Comparison of ENCODE assay signal across 11 cellular contexts in genomic region chrX:47146936-47147859, GRCh38. TPM values are rescaled to one million over a fixed set of nuclear protein-coding genes. Genes with fewer than 3 reads are reported as not detected.
DNase-seq lines count a peak whose midpoint lies in the region; ATAC-seq, FAIRE-seq and TF ChIP-seq lines count a peak whose summit lies in the region.
"Had no signal": no experiment of that assay in that cellular context is flagged by ENCODE, and none has a peak within 500 bp of the region (broad histone marks: within the 10 kb centered on the region; RNA-seq: fewer than 3 reads in every experiment).

No MANE protein-coding gene starts in this region.

- H3K79me2 ChIP-seq in K562 (ENCODE audit: control insufficient read depth, insufficient read depth, low read length), result peaks cover 90% of the 10 kb centered on the region

- no peak for FAIRE-seq in K562 (lab: Jason Lieb, UNC)
- FAIRE-seq: G401.6 had no signal

- H4K20me1 ChIP-seq in K562 (replicated peaks; ENCODE audit: control insufficient read depth, insufficient read depth, low read length), result peaks cover 9% of the 10 kb centered on the region

- no peak for TF ChIP-seq RAD21 in K562 (CRISPR knock-in tag; conservative IDR thresholded peaks at IDR 0.05 in 1 of 2, IDR thresholded peaks at IDR 0.05 in 1 of 2)

- TF ChIP-seq POLR2A in K562 (conservative IDR thresholded peaks at IDR 0.05), result no peak
- no peak for TF ChIP-seq POLR2A in lower leg skin (IDR thresholded peaks at IDR 0.05)

- CTCF ChIA-PET in K562 (lab: Yijun Ruan, JAX; ENCODE audit: low intra/inter-chr PET ratio), result no interaction called here

- DNase-seq in AG10803 (ENCODE audit: low read depth) (no peak), HL-60 (ENCODE audit: low read depth in 1 of 2, low spot score in 1 of 2) (no peak), K562 (ENCODE audit: extremely low read depth in 1 of 4, low spot score in 3 of 4) (no peak), mesenteric fat pad (ENCODE audit: low spot score) (peak; percentile 82), lower leg skin (ENCODE audit: low spot score in 2 of 2) (no peak), middle frontal gyrus (ENCODE audit: extremely low spot score, low spot score) (no peak), NCI-H2196 (lab: John Stamatoyannopoulos, UW; ENCODE audit: unreplicated experiment) (no peak), GM19240 (ENCODE audit: insufficient read length, low spot score) (no peak)
- DNase-seq: HFFc6, MG63 had no signal

- H3K4me1 ChIP-seq in K562 (replicated peaks in 1 of 2; ENCODE audit: control insufficient read depth in 2 of 2, insufficient read depth in 2 of 2, low read length in 2 of 2), result peaks cover 8 to 16% of the 10 kb centered on the region in 2 experiments; a peak in 3 of 5 replicates

- peak overlapping the region in 1 of 2 experiments; percentile 99; a peak in 2 of 4 replicates for H3K9ac ChIP-seq in K562 (ENCODE audit: insufficient read depth in 1 of 2, low read depth in 2 of 2, low read length in 2 of 2)

- no peak for ATAC-seq in K562

- no peak overlapping the region for H2AFZ ChIP-seq in K562 (ENCODE audit: low read depth, low read length)

- no TSS peak for BruUV-seq in K562 (replicated peaks; lab: Mats Ljungman, UMichigan)

- peaks cover 5% of the 10 kb centered on the region for H3K9me1 ChIP-seq in K562 (ENCODE audit: control insufficient read depth, insufficient read depth, low read length)

- H3K9me3 ChIP-seq in K562 (replicated peaks; ENCODE audit: control insufficient read depth, insufficient read depth, low read depth, low read length), result no peaks in the 10 kb centered on the region
- H3K9me3 ChIP-seq: MG63 had no signal

- H3K36me3 ChIP-seq in K562 (ENCODE audit: control insufficient read depth, insufficient read depth, low read length), result peaks cover 57% of the 10 kb centered on the region

- in situ Hi-C loops in K562 (cut with MboI), result no loop called here

- no peak for TF ChIP-seq EP300 in K562 (IDR thresholded peaks at IDR 0.05; ENCODE audit: low read length)

- H3K4me3 ChIP-seq in AG10803 (ENCODE audit: low read length) (peak overlapping the region; percentile 80; the same call in 1 of the 2 replicates), HL-60 (replicated peaks; ENCODE audit: insufficient read depth, low read length) (peak overlapping the region; percentile 73), K562 (peak overlapping the region; percentile 91; the same call in 1 of the 2 replicates), lower leg skin (ENCODE audit: low read depth, poor library complexity, severe bottlenecking) (no peak overlapping the region)

- TF ChIP-seq CTCF in AG10803 (conservative IDR thresholded peaks at IDR 0.05; ENCODE audit: low read length) (no peak), HL-60 (IDR thresholded peaks at IDR 0.05; ENCODE audit: insufficient read depth, low read length) (no peak), K562 (IDR thresholded peaks at IDR 0.05 in 2 of 3, conservative IDR thresholded peaks at IDR 0.05 in 1 of 3; ENCODE audit: insufficient read depth in 2 of 3, low read depth in 1 of 3, low read length in 3 of 3) (no peak), lower leg skin (IDR thresholded peaks at IDR 0.05) (no peak)

- H3K27me3 ChIP-seq in HL-60 (ENCODE audit: insufficient read depth, poor library complexity, severe bottlenecking) (no peaks in the 10 kb centered on the region), K562 (ENCODE audit: control insufficient read depth in 2 of 2, insufficient read depth in 2 of 2, low read length in 2 of 2) (no peaks in the 10 kb centered on the region)
- H3K27me3 ChIP-seq: MG63 had no signal

- H3K27ac ChIP-seq in HL-60 (replicated peaks) (no peak overlapping the region), K562 (ENCODE audit: extremely low read depth, low read depth, low read length) (no peak overlapping the region)

- POLR2A ChIA-PET in K562 (lab: Yijun Ruan, JAX), result interaction anchor here (0.7 to 1.3 kb wide), 2 partner anchors 18 to 25 kb away, joined by 3 read pairs; no protein-coding TSS in a partner anchor

- intact Hi-C loops in K562 (cut with micrococcal nuclease), result no loop called here
- intact Hi-C loops in lower leg skin (cut with DNase I; ENCODE audit: low total_unique reads), result no loop called here

- 87% methylated on average over 8 of the region's 12 CpGs for WGBS in K562 (ENCODE audit: insufficient coverage, low coverage, missing lambda C conversion rate)
- WGBS in lower leg skin, 2 donors, result 82 to 95% methylated on average over 6 to 12 of the region's 12 CpGs

- H3K4me2 ChIP-seq in K562 (ENCODE audit: insufficient read depth, low read length), result peak overlapping the region; percentile 96; the same call in 1 of the 2 replicates

TF ChIP-seq in K562, 482 proteins besides CTCF, POLR2A, EP300 and RAD21:
- TF ChIP-seq ZNF165 (CRISPR knock-in tag; IDR thresholded peaks at IDR 0.05; ENCODE audit: borderline replicate concordance), result no peak
- 0 out of 2 replicates have a peak, but pooled peaks have one; percentile 3 for TF ChIP-seq POLR2G (IDR thresholded peaks at IDR 0.05; ENCODE audit: low read depth, low read length)
- TF ChIP-seq RBFOX2 (IDR thresholded peaks at IDR 0.05; ENCODE audit: low read depth, low read length), result peak; percentile 37

RNA-seq across cellular contexts. Expression of gene RBM10, which starts 2.2 kb away (rescaled TPM):
- 19.7 and 48.8 TPM in 2 replicates for total RNA-seq in K562 (2011; cell fraction: chromatin; rRNA removed; ENCODE audit: low replicate concordance)
- 34.1 and 39.4 TPM in 2 replicates for total RNA-seq in K562 (2011; cell fraction: nucleolus; rRNA removed)
- 16.6 and 23.2 TPM in 2 replicates for total RNA-seq in K562 (2011; cell fraction: nucleoplasm; rRNA removed)
- 46.0 and 62.7 TPM in 2 replicates for total RNA-seq in K562 (2014; rRNA removed)
- 13.1 and 16.4 TPM in 2 replicates for total RNA-seq in K562 (2014; rRNA removed; fragmentation: Illumina TruSeq; extraction: Trizol)
- 33.1 and 35.2 TPM in 2 replicates for total RNA-seq in K562 (2015; rRNA removed; fragmentation: Illumina TruSeq; extraction: Trizol)
- total RNA-seq in K562 (2021), result 58.7 and 61.7 TPM in 2 replicates
- 14.8 and 21.9 TPM in 2 replicates for polyA plus RNA-seq in K562 (2011; rRNA removed)
- 22.9 and 36.9 TPM in 2 replicates for polyA plus RNA-seq in K562 (2011; cell fraction: cytosol; rRNA removed)
- polyA plus RNA-seq in K562 (2011; cell fraction: nucleus; rRNA removed), result 52.5 and 71.2 TPM in 2 replicates
- polyA plus RNA-seq in K562 (2012), result 40.7 and 44.4 TPM in 2 replicates
- 31.5 and 46.3 TPM in 2 replicates for polyA plus RNA-seq in K562 (2014; fragmentation: Illumina TruSeq; extraction: Trizol)
- polyA plus RNA-seq in K562 (2014; fragmentation: Nextera tagmentation; extraction: Ambion mirVana), result 1 to 10 TPM; 1.1 to 1.7 TPM
- 35.6 and 37.8 TPM in 2 replicates for polyA plus RNA-seq in K562 (2014; rRNA removed)
- polyA minus RNA-seq in K562 (2011; rRNA and poly(A)+ RNA removed), result 12.3 and 14.7 TPM in 2 replicates
- polyA minus RNA-seq in K562 (2011; cell fraction: cytosol; rRNA and poly(A)+ RNA removed), result 27.4 and 41.7 TPM in 2 replicates
- 14.8 and 16.9 TPM in 2 replicates for polyA minus RNA-seq in K562 (2011; cell fraction: nucleus; rRNA and poly(A)+ RNA removed)
- total RNA-seq in mesenteric fat pad, result 23.6 TPM
- total RNA-seq in lower leg skin, result 10 to 100 TPM; 22.2 to 35.4 (median 31.2) TPM

RNA-seq across cellular contexts. Expression of gene NDUFB11, which starts 2.7 kb away (rescaled TPM):
- total RNA-seq in K562 (2011; cell fraction: chromatin; rRNA removed; ENCODE audit: low replicate concordance), result 11.5 and 28.0 TPM in 2 replicates
- total RNA-seq in K562 (2011; cell fraction: nucleolus; rRNA removed), result 97.4 and 105 TPM in 2 replicates
- total RNA-seq in K562 (2011; cell fraction: nucleoplasm; rRNA removed), result 50.7 and 57.9 TPM in 2 replicates
- total RNA-seq in K562 (2014; rRNA removed), result 269 and 323 TPM in 2 replicates
- total RNA-seq in K562 (2014; rRNA removed; fragmentation: Illumina TruSeq; extraction: Trizol), result 66.0 and 86.8 TPM in 2 replicates
- total RNA-seq in K562 (2015; rRNA removed; fragmentation: Illumina TruSeq; extraction: Trizol), result 114 and 138 TPM in 2 replicates
- 155 and 165 TPM in 2 replicates for total RNA-seq in K562 (2021)
- 67.4 and 95.1 TPM in 2 replicates for polyA plus RNA-seq in K562 (2011; rRNA removed)
- polyA plus RNA-seq in K562 (2011; cell fraction: cytosol; rRNA removed), result 123 and 167 TPM in 2 replicates
- 43.4 and 47.8 TPM in 2 replicates for polyA plus RNA-seq in K562 (2011; cell fraction: nucleus; rRNA removed)
- 134 and 148 TPM in 2 replicates for polyA plus RNA-seq in K562 (2012)
- 71.5 and 114 TPM in 2 replicates for polyA plus RNA-seq in K562 (2014; fragmentation: Illumina TruSeq; extraction: Trizol)
- 10 to 100 TPM; 20.9 to 48.3 TPM for polyA plus RNA-seq in K562 (2014; fragmentation: Nextera tagmentation; extraction: Ambion mirVana)
- polyA plus RNA-seq in K562 (2014; rRNA removed), result 176 and 220 TPM in 2 replicates
- 57.2 and 61.3 TPM in 2 replicates for polyA minus RNA-seq in K562 (2011; rRNA and poly(A)+ RNA removed)
- 44.3 and 47.8 TPM in 2 replicates for polyA minus RNA-seq in K562 (2011; cell fraction: cytosol; rRNA and poly(A)+ RNA removed)
- polyA minus RNA-seq in K562 (2011; cell fraction: nucleus; rRNA and poly(A)+ RNA removed), result 10.2 and 18.4 TPM in 2 replicates
- 58.6 TPM for total RNA-seq in mesenteric fat pad
- 10 to 100 TPM; 52.8 to 75.6 (median 65.9) TPM for total RNA-seq in lower leg skin

RNA-seq across cellular contexts. Expression of gene UBA1, which starts 46.4 kb away (rescaled TPM):
- 100 and 166 TPM in 2 replicates for total RNA-seq in K562 (2011; cell fraction: chromatin; rRNA removed; ENCODE audit: low replicate concordance)
- total RNA-seq in K562 (2011; cell fraction: nucleolus; rRNA removed), result 84.0 and 85.6 TPM in 2 replicates
- total RNA-seq in K562 (2011; cell fraction: nucleoplasm; rRNA removed), result 103 and 130 TPM in 2 replicates
- total RNA-seq in K562 (2014; rRNA removed) (96.0 and 125 TPM in 2 replicates), K562 (2014; rRNA removed; fragmentation: Illumina TruSeq; extraction: Trizol) (28.0 and 32.5 TPM in 2 replicates), K562 (2015; rRNA removed; fragmentation: Illumina TruSeq; extraction: Trizol) (52.2 and 57.8 TPM in 2 replicates), K562 (2021) (174 TPM in 2 replicates), mesenteric fat pad (189 TPM), lower leg skin (100 to 1,000 TPM; 112 to 159 (median 121) TPM)
- polyA plus RNA-seq in K562 (2011; rRNA removed) (93.6 and 129 TPM in 2 replicates), K562 (2014; fragmentation: Illumina TruSeq; extraction: Trizol) (130 and 136 TPM in 2 replicates), K562 (2014; fragmentation: Nextera tagmentation; extraction: Ambion mirVana) (10 to 100 TPM; 32.0 to 40.1 TPM), K562 (2014; rRNA removed) (103 and 109 TPM in 2 replicates)
- polyA plus RNA-seq in K562 (2011; cell fraction: cytosol; rRNA removed), result 107 and 204 TPM in 2 replicates
- 107 and 144 TPM in 2 replicates for polyA plus RNA-seq in K562 (2011; cell fraction: nucleus; rRNA removed)
- polyA plus RNA-seq in K562 (2012), result 139 and 174 TPM in 2 replicates
- 91.5 and 109 TPM in 2 replicates for polyA minus RNA-seq in K562 (2011; rRNA and poly(A)+ RNA removed)
- polyA minus RNA-seq in K562 (2011; cell fraction: cytosol; rRNA and poly(A)+ RNA removed), result 93.2 and 101 TPM in 2 replicates
- 27.5 and 38.9 TPM in 2 replicates for polyA minus RNA-seq in K562 (2011; cell fraction: nucleus; rRNA and poly(A)+ RNA removed)
